12 cellular contexts compared by ENCODE assay signal in genomic region chr19:56537442-56537841, GRCh38. TPM values are rescaled to one million over a fixed set of nuclear protein-coding genes. Genes with fewer than 3 reads are reported as not detected.
DNase-seq lines count a peak whose midpoint lies in the region; ATAC-seq, FAIRE-seq and TF ChIP-seq lines count a peak whose summit lies in the region.
"Had no signal": no experiment of that assay in that cellular context is flagged by ENCODE, and none has a peak within 500 bp of the region (broad histone marks: within the 10 kb centered on the region; RNA-seq: fewer than 3 reads in every experiment).

No MANE protein-coding gene starts in this region.

- H3K4me1 Mint-ChIP-seq in activated CD4-positive, alpha-beta T cell treated with anti-CD3 and anti-CD28 coated beads for 36 hours: peaks cover 15% of the 10 kb centered on the region
- H3K4me1 Mint-ChIP-seq in activated T-helper 17 cell treated with anti-CD3 and anti-CD28 coated beads, Interleukin-2, amount 50 U/mL, for 72 hours: no peaks in the 10 kb centered on the region

- intact Hi-C loops in activated CD4-positive, alpha-beta T cell treated with anti-CD3 and anti-CD28 coated beads for 36 hours (cut with DNase I, micrococcal nuclease): loop anchor here in 1 of 2 experiments (5.0 kb wide), 1 partner anchor 655 kb away; the partner anchor contains the start of gene ZNF264

- ATAC-seq in activated CD4-positive, alpha-beta T cell treated with anti-CD3 and anti-CD28 coated beads for 36 hours: no peak
- no peak for ATAC-seq in activated T-helper 17 cell treated with anti-CD3 and anti-CD28 coated beads, Interleukin-2, amount 50 U/mL, for 72 hours (replicated peaks)

- no peak for FAIRE-seq in GM19239 (lab: Jason Lieb, UNC)
- FAIRE-seq: A204.1, endometrium, urothelium cell line had no signal

- H3K27ac Mint-ChIP-seq in activated CD4-positive, alpha-beta T cell treated with anti-CD3 and anti-CD28 coated beads for 36 hours: peak overlapping the region; percentile 87
- peak overlapping the region; percentile 92 for H3K27ac Mint-ChIP-seq in activated T-helper 17 cell treated with anti-CD3 and anti-CD28 coated beads, Interleukin-2, amount 50 U/mL, for 72 hours

- peak overlapping the region; percentile 74 for H3K4me3 Mint-ChIP-seq in activated CD4-positive, alpha-beta T cell treated with anti-CD3 and anti-CD28 coated beads for 36 hours
- H3K4me3 Mint-ChIP-seq in activated T-helper 17 cell treated with anti-CD3 and anti-CD28 coated beads, Interleukin-2, amount 50 U/mL, for 72 hours: peak overlapping the region; percentile 85

- CTCF ChIA-PET in activated CD4-positive, alpha-beta T cell treated with anti-CD3 and anti-CD28 coated beads for 36 hours (lab: Charles Lee): no interaction called here
- CTCF ChIA-PET in RWPE1 (lab: Yijun Ruan, JAX): no interaction called here

- POLR2A ChIA-PET in activated CD4-positive, alpha-beta T cell treated with anti-CD3 and anti-CD28 coated beads for 36 hours (lab: Charles Lee): no interaction called here
- POLR2A ChIA-PET in RWPE1 (lab: Yijun Ruan, JAX; ENCODE audit: low non-redundant PET): no interaction called here

- no peak overlapping the region for H3K27ac ChIP-seq in RWPE1

- no peak for DNase-seq in activated CD4-positive, alpha-beta T cell treated with anti-CD3 and anti-CD28 coated beads for 36 hours
- DNase-seq in activated CD4-positive, alpha-beta T cell treated with anti-CD3 and anti-CD28 coated beads, Interleukin-2, amount 50 U/mL, for 4 hours: no peak
- DNase-seq in skeletal muscle cell (ENCODE audit: low read depth) (no peak), GM19239 (ENCODE audit: insufficient read length, low spot score) (no peak), AML-193 (lab: John Stamatoyannopoulos, UW) (no peak), RWPE1 (ENCODE audit: low spot score) (no peak)

- H3K9me3 Mint-ChIP-seq in activated CD4-positive, alpha-beta T cell treated with anti-CD3 and anti-CD28 coated beads for 36 hours (ENCODE audit: low read depth): peaks cover 44% of the 10 kb centered on the region
- H3K9me3 Mint-ChIP-seq in activated T-helper 17 cell treated with anti-CD3 and anti-CD28 coated beads, Interleukin-2, amount 50 U/mL, for 72 hours: peaks cover 20% of the 10 kb centered on the region

- peaks cover 58% of the 10 kb centered on the region for H3K36me3 Mint-ChIP-seq in activated CD4-positive, alpha-beta T cell treated with anti-CD3 and anti-CD28 coated beads for 36 hours (ENCODE audit: low read depth)
- H3K36me3 Mint-ChIP-seq in activated T-helper 17 cell treated with anti-CD3 and anti-CD28 coated beads, Interleukin-2, amount 50 U/mL, for 72 hours (ENCODE audit: low read depth): peaks cover 23% of the 10 kb centered on the region

- peak overlapping the region; percentile 86 for H3K4me3 ChIP-seq in iPS-18c (ENCODE audit: insufficient read depth, low read depth, low read length)
- H3K4me3 ChIP-seq in skeletal muscle cell (ENCODE audit: low read depth, low read length): peak overlapping the region; percentile 77

- no peak for TF ChIP-seq CTCF in RWPE1 (conservative IDR thresholded peaks at IDR 0.05; ENCODE audit: low read depth)

- no peaks in the 10 kb centered on the region for H3K27me3 Mint-ChIP-seq in activated CD4-positive, alpha-beta T cell treated with anti-CD3 and anti-CD28 coated beads for 36 hours
- H3K27me3 Mint-ChIP-seq in activated T-helper 17 cell treated with anti-CD3 and anti-CD28 coated beads, Interleukin-2, amount 50 U/mL, for 72 hours: no peaks in the 10 kb centered on the region

- H3K9me3 ChIP-seq in iPS-18c (ENCODE audit: control insufficient read depth, insufficient read depth, low read length): peaks cover 9% of the 10 kb centered on the region

RNA-seq across cellular contexts. Expression of gene ZFP28, which starts 1.3 kb away (rescaled TPM):
- total RNA-seq in activated CD4-positive, alpha-beta T cell treated with anti-CD3 and anti-CD28 coated beads for 36 hours: 1 to 10 TPM; 3.1 to 4.4 TPM
- total RNA-seq in activated T-helper 17 cell treated with anti-CD3 and anti-CD28 coated beads, Interleukin-2, amount 50 U/mL, for 72 hours: 1 to 10 TPM; 2.9 to 5.5 TPM

RNA-seq across cellular contexts. Expression of gene ZNF471, which starts 29.8 kb away (rescaled TPM):
- 1 to 10 TPM; 1.4 to 1.5 TPM for total RNA-seq in activated CD4-positive, alpha-beta T cell treated with anti-CD3 and anti-CD28 coated beads for 36 hours
- total RNA-seq in activated T-helper 17 cell treated with anti-CD3 and anti-CD28 coated beads, Interleukin-2, amount 50 U/mL, for 72 hours: 1 to 10 TPM in 1 of 2 donors, under 1 TPM in 1; 0.91 to 1.2 TPM
- total RNA-seq: HT1080 had no signal

RNA-seq across cellular contexts. Expression of gene ZNF470, which starts 29.8 kb away (rescaled TPM):
- total RNA-seq in activated CD4-positive, alpha-beta T cell treated with anti-CD3 and anti-CD28 coated beads for 36 hours: 1 to 10 TPM; 5.0 to 5.6 TPM
- total RNA-seq in activated T-helper 17 cell treated with anti-CD3 and anti-CD28 coated beads, Interleukin-2, amount 50 U/mL, for 72 hours: 1 to 10 TPM; 3.1 to 6.9 TPM

RNA-seq across cellular contexts. Expression of gene ZNF71, which starts 57.7 kb away (rescaled TPM):
- 1 to 10 TPM; 4.4 to 4.6 TPM for total RNA-seq in activated CD4-positive, alpha-beta T cell treated with anti-CD3 and anti-CD28 coated beads for 36 hours
- total RNA-seq in activated T-helper 17 cell treated with anti-CD3 and anti-CD28 coated beads, Interleukin-2, amount 50 U/mL, for 72 hours: 1 to 10 TPM; 4.3 to 4.8 TPM
